ENCODE assay signal across 12 cellular contexts in the genomic region with DNA sequence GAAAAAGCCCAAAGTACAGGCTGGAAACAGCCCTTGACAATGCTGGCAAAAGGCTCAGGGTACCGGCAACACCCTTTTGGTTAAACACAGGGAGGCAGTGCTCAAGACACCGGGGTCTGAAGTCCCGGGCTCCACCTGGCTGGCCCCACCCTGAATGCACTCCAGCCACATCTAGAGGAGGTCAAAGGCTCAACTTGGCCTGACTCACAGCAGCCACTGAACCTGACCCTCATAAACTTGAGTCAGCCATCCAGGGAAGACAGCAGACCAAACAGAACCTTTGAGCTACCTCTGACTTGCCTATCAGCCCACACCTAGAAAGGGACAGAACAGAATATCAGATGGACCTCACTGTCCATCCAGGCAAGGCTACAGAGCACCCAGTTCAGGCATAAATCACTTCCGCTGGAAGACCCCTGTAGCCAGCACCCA. TPM values are rescaled to one million over a fixed set of nuclear protein-coding genes. Genes with fewer than 3 reads are reported as not detected.
A peak's percentile ranks its signal among the peaks of the same experiment; 100 is the strongest.
DNase-seq lines count a peak whose midpoint lies in the region; ATAC-seq and TF ChIP-seq lines count a peak whose summit lies in the region.
"Had no signal": no experiment of that assay in that cellular context is flagged by ENCODE, and none has a peak within 500 bp of the region (broad histone marks: within the 10 kb centered on the region; RNA-seq: fewer than 3 reads in every experiment).

No MANE protein-coding gene starts in this region.

- peak overlapping the region; percentile 32 for H3K4me3 Mint-ChIP-seq in activated CD4-positive, alpha-beta T cell treated with anti-CD3 and anti-CD28 coated beads, Interleukin-2, amount 10 ng/mL, durations not matched to agents 7 days and 5 days
- H3K4me3 Mint-ChIP-seq in activated CD8-positive, alpha-beta T cell treated with anti-CD3 and anti-CD28 coated beads for 36 hours: peak overlapping the region; percentile 88
- peak overlapping the region; percentile 42 to 68 for H3K4me3 Mint-ChIP-seq in stimulated activated naive B cell treated with anti-CD40 and anti-IgM and Interleukin-4, amounts not matched to agents 10 μg/mL and 1 μg/mL and 100 μg/mL, for 72 hours

- CTCF ChIA-PET in activated CD4-positive, alpha-beta T cell treated with anti-CD3 and anti-CD28 coated beads, Interleukin-2, amount 10 ng/mL, durations not matched to agents 7 days and 5 days (lab: Charles Lee): interaction anchor here (0.7 to 1.7 kb wide), 2 partner anchors 142 to 284 kb away, joined by 3 to 5 read pairs; partner anchors contain the start of genes KAT5 and ZNRD2
- CTCF ChIA-PET in activated CD8-positive, alpha-beta T cell treated with anti-CD3 and anti-CD28 coated beads for 36 hours (lab: Charles Lee): no interaction called here

- TF ChIP-seq CTCF in activated CD8-positive, alpha-beta T cell treated with anti-CD3 and anti-CD28 coated beads for 36 hours (IDR thresholded peaks at IDR 0.05): no peak

- no peaks in the 10 kb centered on the region for H3K27me3 Mint-ChIP-seq in activated CD4-positive, alpha-beta T cell treated with anti-CD3 and anti-CD28 coated beads, Interleukin-2, amount 10 ng/mL, durations not matched to agents 7 days and 5 days
- no peaks in the 10 kb centered on the region for H3K27me3 Mint-ChIP-seq in activated CD8-positive, alpha-beta T cell treated with anti-CD3 and anti-CD28 coated beads for 36 hours
- no peaks in the 10 kb centered on the region for H3K27me3 Mint-ChIP-seq in stimulated activated naive B cell treated with anti-CD40 and anti-IgM and Interleukin-4, amounts not matched to agents 10 μg/mL and 1 μg/mL and 100 μg/mL, for 72 hours

- H3K36me3 Mint-ChIP-seq in activated CD4-positive, alpha-beta T cell treated with anti-CD3 and anti-CD28 coated beads, Interleukin-2, amount 10 ng/mL, durations not matched to agents 7 days and 5 days (ENCODE audit: low read depth): peaks cover 60% of the 10 kb centered on the region
- H3K36me3 Mint-ChIP-seq in activated CD8-positive, alpha-beta T cell treated with anti-CD3 and anti-CD28 coated beads for 36 hours (ENCODE audit: low read depth): peaks cover 62% of the 10 kb centered on the region
- peaks cover 58 to 72% of the 10 kb centered on the region in 2 donors for H3K36me3 Mint-ChIP-seq in stimulated activated naive B cell treated with anti-CD40 and anti-IgM and Interleukin-4, amounts not matched to agents 10 μg/mL and 1 μg/mL and 100 μg/mL, for 72 hours

- DNase-seq in activated CD4-positive, alpha-beta T cell treated with anti-CD3 and anti-CD28 coated beads, Interleukin-2, amount 10 ng/mL, durations not matched to agents 7 days and 5 days: no peak
- no peak for DNase-seq in activated CD4-positive, alpha-beta T cell treated with anti-CD3 and anti-CD28 coated beads, Interleukin-2, amount 50 U/mL, for 1 hour
- DNase-seq in activated CD8-positive, alpha-beta T cell treated with anti-CD3 and anti-CD28 coated beads for 36 hours: no peak
- DNase-seq in left colon (peak; percentile 80 to 95), NCI-H1930 (lab: John Stamatoyannopoulos, UW) (no peak), SHP77 (lab: John Stamatoyannopoulos, UW) (no peak), CD1c-positive myeloid dendritic cell (ENCODE audit: extremely low spot score) (no peak)
- DNase-seq in stimulated activated naive B cell treated with anti-CD40 and anti-IgM and Interleukin-4, amounts not matched to agents 10 μg/mL and 1 μg/mL and 100 μg/mL, for 72 hours: no peak
- DNase-seq: dermis blood vessel endothelial cell, NCI-H1092 treated with DMSO at 0.1 percent for 48 hours, NCI-H82 had no signal

- no peak for ATAC-seq in activated CD8-positive, alpha-beta T cell treated with anti-CD3 and anti-CD28 coated beads for 36 hours
- peak; percentile 61 for ATAC-seq in left colon
- no peak for ATAC-seq in stimulated activated naive B cell treated with anti-CD40 and anti-IgM and Interleukin-4, amounts not matched to agents 10 μg/mL and 1 μg/mL and 100 μg/mL, for 72 hours (replicated peaks)

- POLR2A ChIA-PET in activated CD4-positive, alpha-beta T cell treated with anti-CD3 and anti-CD28 coated beads, Interleukin-2, amount 10 ng/mL, durations not matched to agents 7 days and 5 days (lab: Charles Lee): no interaction called here
- POLR2A ChIA-PET in activated CD8-positive, alpha-beta T cell treated with anti-CD3 and anti-CD28 coated beads for 36 hours (lab: Charles Lee): interaction anchor here (1.2 to 29.8 kb wide), 4 partner anchors 15 to 141 kb away, joined by 5 to 560 read pairs (median 103); partner anchors contain the start of genes CCDC85B, CTSW, EFEMP2 and FIBP

- H3K4me1 Mint-ChIP-seq in activated CD4-positive, alpha-beta T cell treated with anti-CD3 and anti-CD28 coated beads, Interleukin-2, amount 10 ng/mL, durations not matched to agents 7 days and 5 days: peaks cover 36% of the 10 kb centered on the region
- H3K4me1 Mint-ChIP-seq in activated CD8-positive, alpha-beta T cell treated with anti-CD3 and anti-CD28 coated beads for 36 hours (ENCODE audit: low read depth): peaks cover 32% of the 10 kb centered on the region
- peaks cover 32 to 55% of the 10 kb centered on the region in 2 donors for H3K4me1 Mint-ChIP-seq in stimulated activated naive B cell treated with anti-CD40 and anti-IgM and Interleukin-4, amounts not matched to agents 10 μg/mL and 1 μg/mL and 100 μg/mL, for 72 hours

- no peaks in the 10 kb centered on the region for H3K9me3 Mint-ChIP-seq in activated CD4-positive, alpha-beta T cell treated with anti-CD3 and anti-CD28 coated beads, Interleukin-2, amount 10 ng/mL, durations not matched to agents 7 days and 5 days
- peaks cover 3% of the 10 kb centered on the region for H3K9me3 Mint-ChIP-seq in activated CD8-positive, alpha-beta T cell treated with anti-CD3 and anti-CD28 coated beads for 36 hours
- H3K9me3 Mint-ChIP-seq in stimulated activated naive B cell treated with anti-CD40 and anti-IgM and Interleukin-4, amounts not matched to agents 10 μg/mL and 1 μg/mL and 100 μg/mL, for 72 hours: peaks cover 0 to 5% of the 10 kb centered on the region in 2 donors

- H3K27ac Mint-ChIP-seq in activated CD4-positive, alpha-beta T cell treated with anti-CD3 and anti-CD28 coated beads, Interleukin-2, amount 10 ng/mL, durations not matched to agents 7 days and 5 days: no peak overlapping the region
- peak overlapping the region; percentile 57 for H3K27ac Mint-ChIP-seq in activated CD8-positive, alpha-beta T cell treated with anti-CD3 and anti-CD28 coated beads for 36 hours
- H3K27ac Mint-ChIP-seq in stimulated activated naive B cell treated with anti-CD40 and anti-IgM and Interleukin-4, amounts not matched to agents 10 μg/mL and 1 μg/mL and 100 μg/mL, for 72 hours: peak overlapping the region; percentile 4

- intact Hi-C loops in activated CD8-positive, alpha-beta T cell treated with anti-CD3 and anti-CD28 coated beads for 36 hours (cut with micrococcal nuclease): no loop called here
- intact Hi-C loops in left colon (cut with DNase I, micrococcal nuclease): no loop called here

RNA-seq across cellular contexts. Expression of gene CFL1, which starts 3.8 kb away (rescaled TPM):
- 1,000 to 10,000 TPM; 1,543 to 1,707 TPM for total RNA-seq in activated CD4-positive, alpha-beta T cell treated with anti-CD3 and anti-CD28 coated beads, Interleukin-2, amount 10 ng/mL, durations not matched to agents 7 days and 5 days
- total RNA-seq in activated CD8-positive, alpha-beta T cell treated with anti-CD3 and anti-CD28 coated beads for 36 hours: 1,000 to 10,000 TPM; 1,059 to 1,062 TPM
- 1,000 to 10,000 TPM; 1,740 to 2,016 TPM for total RNA-seq in left colon

RNA-seq across cellular contexts. Expression of gene MUS81, which starts 6.1 kb away (rescaled TPM):
- 100 to 1,000 TPM in 1 of 2 experiments, 10 to 100 TPM in 1; 96.6 to 108 TPM for total RNA-seq in activated CD4-positive, alpha-beta T cell treated with anti-CD3 and anti-CD28 coated beads, Interleukin-2, amount 10 ng/mL, durations not matched to agents 7 days and 5 days
- 10 to 100 TPM; 54.7 to 60.2 TPM for total RNA-seq in activated CD8-positive, alpha-beta T cell treated with anti-CD3 and anti-CD28 coated beads for 36 hours
- 10 to 100 TPM; 55.7 to 63.4 TPM for total RNA-seq in left colon

RNA-seq across cellular contexts. Expression of gene EFEMP2, which starts 18.4 kb away (rescaled TPM):
- 1 to 10 TPM; 9.0 to 9.7 TPM for total RNA-seq in activated CD4-positive, alpha-beta T cell treated with anti-CD3 and anti-CD28 coated beads, Interleukin-2, amount 10 ng/mL, durations not matched to agents 7 days and 5 days
- total RNA-seq in activated CD8-positive, alpha-beta T cell treated with anti-CD3 and anti-CD28 coated beads for 36 hours: 10 to 100 TPM; 17.1 to 18.0 TPM
- 10 to 100 TPM in 1 of 2 donors, 1 to 10 TPM in 1; 4.5 to 21.4 TPM for total RNA-seq in left colon

RNA-seq across cellular contexts. Expression of gene SNX32, which starts 20.4 kb away (rescaled TPM):
- 1 to 10 TPM; 2.1 to 2.2 TPM for total RNA-seq in activated CD4-positive, alpha-beta T cell treated with anti-CD3 and anti-CD28 coated beads, Interleukin-2, amount 10 ng/mL, durations not matched to agents 7 days and 5 days
- 1 to 10 TPM; 1.6 to 2.1 TPM for total RNA-seq in activated CD8-positive, alpha-beta T cell treated with anti-CD3 and anti-CD28 coated beads for 36 hours
- 1 to 10 TPM; 1.6 to 3.8 TPM for total RNA-seq in left colon

RNA-seq across cellular contexts. Expression of gene CTSW, which starts 25.5 kb away (rescaled TPM):
- total RNA-seq in activated CD4-positive, alpha-beta T cell treated with anti-CD3 and anti-CD28 coated beads, Interleukin-2, amount 10 ng/mL, durations not matched to agents 7 days and 5 days: 10 to 100 TPM; 22.9 to 23.6 TPM
- total RNA-seq in activated CD8-positive, alpha-beta T cell treated with anti-CD3 and anti-CD28 coated beads for 36 hours: 100 to 1,000 TPM; 124 to 126 TPM
- 1 to 10 TPM; 1.5 to 2.4 TPM for total RNA-seq in left colon
- total RNA-seq: dermis blood vessel endothelial cell, myocyte had no signal

Comparison
In these comparisons a context has a peak if more than half of its experiments do, and no peak if none do; other contexts are left out.
1. DNase-seq: peak in left colon (2 of 2); none in activated CD4-positive, alpha-beta T cell treated with anti-CD3 and anti-CD28 coated beads, Interleukin-2, amount 10 ng/mL, durations not matched to agents 7 days and 5 days (single experiment), activated CD4-positive, alpha-beta T cell treated with anti-CD3 and anti-CD28 coated beads, Interleukin-2, amount 50 U/mL, for 1 hour (single experiment), activated CD8-positive, alpha-beta T cell treated with anti-CD3 and anti-CD28 coated beads for 36 hours (single experiment), stimulated activated naive B cell treated with anti-CD40 and anti-IgM and Interleukin-4, amounts not matched to agents 10 μg/mL and 1 μg/mL and 100 μg/mL, for 72 hours (single experiment), NCI-H1930 (0 of 2), SHP77 (0 of 2) and CD1c-positive myeloid dendritic cell (single experiment).
2. H3K4me3 Mint-ChIP-seq: peak in every context shown above with its lines; median percentile 88 in activated CD8-positive, alpha-beta T cell treated with anti-CD3 and anti-CD28 coated beads for 36 hours; 55 in stimulated activated naive B cell treated with anti-CD40 and anti-IgM and Interleukin-4, amounts not matched to agents 10 μg/mL and 1 μg/mL and 100 μg/mL, for 72 hours; 32 in activated CD4-positive, alpha-beta T cell treated with anti-CD3 and anti-CD28 coated beads, Interleukin-2, amount 10 ng/mL, durations not matched to agents 7 days and 5 days.